In genomic region chr1:144551543-144552424, GRCh38 we compare ENCODE assay signal across 8 cellular contexts. TPM values are rescaled to one million over a fixed set of nuclear protein-coding genes. Genes with fewer than 3 reads are reported as not detected.
A peak's percentile ranks its signal among the peaks of the same experiment; 100 is the strongest.
DNase-seq lines count a peak whose midpoint lies in the region; ATAC-seq lines count a peak whose summit lies in the region.

No MANE protein-coding gene starts in this region.

- 1 to 2% methylated on average over 46 to 48 of the region's 48 CpGs for WGBS in GM23248 (ENCODE audit: low coverage in 1 of 2, low lambda C conversion rate in 2 of 2, missing lambda C conversion rate in 2 of 2), 2 experiments

- ATAC-seq in activated CD4-positive, CD25-positive, alpha-beta regulatory T cell treated with anti-CD3 and anti-CD28 coated beads, Interleukin-2, amount 50 U/mL, for 24 hours = peak; percentile 69 to 73

- H3K27ac ChIP-seq in GM23248 = peak overlapping the region; percentile 96

- no peaks in the 10 kb centered on the region for H3K79me2 ChIP-seq in GM23248 (ENCODE audit: insufficient read depth)

- peaks cover 16% of the 10 kb centered on the region; the same call in 1 of the 2 replicates for H3F3A ChIP-seq in GM23248 (ENCODE audit: insufficient read depth)

- H3K4me2 ChIP-seq in GM23248 (ENCODE audit: unreplicated experiment) = peak overlapping the region; percentile 76

- peaks cover 5% of the 10 kb centered on the region; the same call in 1 of the 2 replicates for H3K4me1 ChIP-seq in GM23248 (ENCODE audit: insufficient read depth)

- no peaks in the 10 kb centered on the region for H3K9me2 ChIP-seq in GM23248 (ENCODE audit: insufficient read depth)

- DNase-seq in DMS79 treated with DMSO at 0.1 percent for 48 hours (lab: John Stamatoyannopoulos, UW) = peak; percentile 93
- DNase-seq in GM23248 = peak; percentile 93
- DNase-seq in NCI-H1092 (lab: John Stamatoyannopoulos, UW) = peak; percentile 72
- DNase-seq in central memory CD4-positive, alpha-beta T cell = peak; percentile 74
- DNase-seq in inferior parietal cortex (ENCODE audit: extremely low spot score) = peak; percentile 94
- DNase-seq in stimulated activated CD4-positive, alpha-beta T cell treated with anti-CD3 and anti-CD28 coated beads, Interleukin-12 subunit alpha, Interleukin-12 subunit beta, amount 100 ng/mL, for 24 hours (ENCODE audit: low read depth in 2 of 2) = peak; percentile 67 to 73
- no peak for DNase-seq in HT-29 (ENCODE audit: low spot score)

- peak overlapping the region; percentile 89 for H2AFZ ChIP-seq in GM23248

- H3K9me3 ChIP-seq in GM23248 (ENCODE audit: low read depth) = no peaks in the 10 kb centered on the region

- no peaks in the 10 kb centered on the region for H3K36me3 ChIP-seq in GM23248 (ENCODE audit: low read depth)

- H3K27me3 ChIP-seq in GM23248 (replicated peaks; ENCODE audit: insufficient read depth) = no peaks in the 10 kb centered on the region

- peak overlapping the region; percentile 91 for H3K9ac ChIP-seq in GM23248

- in situ Hi-C loops in GM23248 (cut with MboI) = no loop called here

- peak overlapping the region; percentile 73 for H3K4me3 ChIP-seq in GM23248

- H4K20me1 ChIP-seq in GM23248 (ENCODE audit: insufficient read depth) = no peaks in the 10 kb centered on the region

RNA-seq across cellular contexts. Expression of gene PPIAL4F, which starts 40.9 kb away (rescaled TPM):
- total RNA-seq in GM23248 (2014; rRNA removed; shearing (Covaris generic)) = not detected in 2 replicates
- not detected in 2 replicates for polyA plus RNA-seq in GM23248 (2016; fragmentation: Nextera tagmentation; extraction: Ambion mirVana)
- not detected in 2 replicates for total RNA-seq in HT-29 (2014; rRNA removed; shearing (Covaris generic))
